32 cellular contexts compared by ENCODE assay signal in genomic region chr18:45682181-45682580, GRCh38. TPM values are rescaled to one million over a fixed set of nuclear protein-coding genes. Genes with fewer than 3 reads are reported as not detected.
"Had no signal": no experiment of that assay in that cellular context is flagged by ENCODE, and none has a peak within 500 bp of the region (broad histone marks: within the 10 kb centered on the region; RNA-seq: fewer than 3 reads in every experiment).

No MANE protein-coding gene starts in this region.

- H3K9me3 ChIP-seq: adrenal gland, body of pancreas, esophagus squamous epithelium, gastroesophageal sphincter had no signal

- H3K27me3 ChIP-seq: adrenal gland, body of pancreas, gastroesophageal sphincter had no signal

- H3K4me1 ChIP-seq: adrenal gland, body of pancreas, esophagus squamous epithelium, gastroesophageal sphincter had no signal

- H3K27me3 Mint-ChIP-seq: activated B cell treated with CpG ODN at 0.5 μM for 24 hours, T-helper 17 cell had no signal

- H3K27ac Mint-ChIP-seq: activated B cell treated with CpG ODN at 0.5 μM for 24 hours; activated CD4-positive, alpha-beta T cell treated with anti-CD3 and anti-CD28 coated beads for 36 hours; activated CD4-positive, alpha-beta T cell treated with anti-CD3 and anti-CD28 coated beads, Interleukin-2, amount 10 ng/mL, durations not matched to agents 7 days and 5 days; activated CD8-positive, alpha-beta T cell treated with anti-CD3 and anti-CD28 coated beads for 36 hours; activated naive CD4-positive, alpha-beta T cell treated with anti-CD3 and anti-CD28 coated beads, Interleukin-2, amount 10 ng/mL, durations not matched to agents 7 days and 5 days; activated naive CD8-positive, alpha-beta T cell treated with anti-CD3 and anti-CD28 coated beads for 36 hours; activated naive CD8-positive, alpha-beta T cell treated with anti-CD3 and anti-CD28 coated beads, Interleukin-2, amount 50 U/mL, for 24 hours; activated T-cell treated with anti-CD3 and anti-CD28 coated beads, Interleukin-2, amount 50 U/mL, for 24 hours; activated T-cell treated with anti-CD3 and anti-CD28 coated beads, Interleukin-2, amount 50 U/mL, for 72 hours; T-helper 17 cell; T-helper 2 cell treated with Interferon-gamma antibody and Interleukin-4, amounts not matched to agents 5 μg/mL and 100 μg/mL, for 36 hours had no signal

- DNase-seq: activated B cell treated with CpG ODN at 0.5 μM for 24 hours; activated CD4-positive, alpha-beta T cell treated with anti-CD3 and anti-CD28 coated beads for 36 hours; activated CD4-positive, alpha-beta T cell treated with anti-CD3 and anti-CD28 coated beads, Interleukin-2, amount 10 ng/mL, durations not matched to agents 7 days and 5 days; activated CD4-positive, alpha-beta T cell treated with anti-CD3 and anti-CD28 coated beads, Interleukin-2, amount 50 U/mL, for 4 hours; activated CD8-positive, alpha-beta memory T cell treated with anti-CD3 and anti-CD28 coated beads, Interleukin-2, amount 50 U/mL, for 48 hours; activated CD8-positive, alpha-beta T cell treated with anti-CD3 and anti-CD28 coated beads for 36 hours; activated gamma-delta T cell; activated naive CD4-positive, alpha-beta T cell; activated naive CD4-positive, alpha-beta T cell treated with anti-CD3 and anti-CD28 coated beads, Interleukin-2, amount 10 ng/mL, durations not matched to agents 7 days and 5 days; activated naive CD8-positive, alpha-beta T cell treated with anti-CD3 and anti-CD28 coated beads for 36 hours; activated naive CD8-positive, alpha-beta T cell treated with anti-CD3 and anti-CD28 coated beads, Interleukin-2, amount 50 U/mL, for 24 hours; activated T-cell treated with anti-CD3 and anti-CD28 coated beads for 4 hours; activated T-cell treated with anti-CD3 and anti-CD28 coated beads, Interleukin-2, amount 50 U/mL, for 24 hours; activated T-cell treated with anti-CD3 and anti-CD28 coated beads, Interleukin-2, amount 50 U/mL, for 72 hours; adrenal gland; amygdala; aorta; body of pancreas; caudate nucleus; effector CD8-positive, alpha-beta T cell; esophagus squamous epithelium; foreskin melanocyte; T-helper 1 cell; T-helper 17 cell; T1000; WERI-Rb-1 had no signal

- H3K27ac ChIP-seq: adrenal gland, body of pancreas, epithelial cell of prostate, esophagus squamous epithelium, gastroesophageal sphincter, WERI-Rb-1 had no signal

- H3K36me3 ChIP-seq: adrenal gland, esophagus squamous epithelium, gastroesophageal sphincter, WERI-Rb-1 had no signal

- ATAC-seq: activated CD4-positive, alpha-beta T cell treated with anti-CD3 and anti-CD28 coated beads for 36 hours; activated CD4-positive, CD25-positive, alpha-beta regulatory T cell treated with anti-CD3 and anti-CD28 coated beads, Interleukin-2, amount 50 U/mL, for 24 hours; activated CD8-positive, alpha-beta T cell treated with anti-CD3 and anti-CD28 coated beads for 36 hours; activated naive CD8-positive, alpha-beta T cell treated with anti-CD3 and anti-CD28 coated beads, Interleukin-2, amount 50 U/mL, for 24 hours; activated T-cell treated with anti-CD3 and anti-CD28 coated beads, Interleukin-2, amount 50 U/mL, for 72 hours; body of pancreas; gastroesophageal sphincter; T-helper 17 cell had no signal

- H3K4me3 Mint-ChIP-seq: activated B cell treated with CpG ODN at 0.5 μM for 24 hours; activated CD4-positive, alpha-beta T cell treated with anti-CD3 and anti-CD28 coated beads for 36 hours; activated CD4-positive, alpha-beta T cell treated with anti-CD3 and anti-CD28 coated beads, Interleukin-2, amount 10 ng/mL, durations not matched to agents 7 days and 5 days; activated CD8-positive, alpha-beta T cell treated with anti-CD3 and anti-CD28 coated beads for 36 hours; activated naive CD4-positive, alpha-beta T cell treated with anti-CD3 and anti-CD28 coated beads, Interleukin-2, amount 10 ng/mL, durations not matched to agents 7 days and 5 days; activated naive CD8-positive, alpha-beta T cell treated with anti-CD3 and anti-CD28 coated beads for 36 hours; activated naive CD8-positive, alpha-beta T cell treated with anti-CD3 and anti-CD28 coated beads, Interleukin-2, amount 50 U/mL, for 24 hours; activated T-cell treated with anti-CD3 and anti-CD28 coated beads, Interleukin-2, amount 50 U/mL, for 24 hours; activated T-cell treated with anti-CD3 and anti-CD28 coated beads, Interleukin-2, amount 50 U/mL, for 72 hours; T-helper 17 cell; T-helper 2 cell treated with Interferon-gamma antibody and Interleukin-4, amounts not matched to agents 5 μg/mL and 100 μg/mL, for 36 hours had no signal

- H3K36me3 Mint-ChIP-seq: activated naive CD4-positive, alpha-beta T cell treated with anti-CD3 and anti-CD28 coated beads, Interleukin-2, amount 10 ng/mL, durations not matched to agents 7 days and 5 days; activated naive CD8-positive, alpha-beta T cell treated with anti-CD3 and anti-CD28 coated beads for 36 hours had no signal

- H3K9me3 Mint-ChIP-seq: activated B cell treated with CpG ODN at 0.5 μM for 24 hours; activated CD4-positive, alpha-beta T cell treated with anti-CD3 and anti-CD28 coated beads, Interleukin-2, amount 10 ng/mL, durations not matched to agents 7 days and 5 days; activated CD8-positive, alpha-beta T cell treated with anti-CD3 and anti-CD28 coated beads for 36 hours; activated naive CD4-positive, alpha-beta T cell treated with anti-CD3 and anti-CD28 coated beads, Interleukin-2, amount 10 ng/mL, durations not matched to agents 7 days and 5 days; activated naive CD8-positive, alpha-beta T cell treated with anti-CD3 and anti-CD28 coated beads for 36 hours; activated naive CD8-positive, alpha-beta T cell treated with anti-CD3 and anti-CD28 coated beads, Interleukin-2, amount 50 U/mL, for 24 hours; activated T-cell treated with anti-CD3 and anti-CD28 coated beads, Interleukin-2, amount 50 U/mL, for 24 hours; activated T-cell treated with anti-CD3 and anti-CD28 coated beads, Interleukin-2, amount 50 U/mL, for 72 hours; T-helper 2 cell treated with Interferon-gamma antibody and Interleukin-4, amounts not matched to agents 5 μg/mL and 100 μg/mL, for 36 hours had no signal

- H3K4me3 ChIP-seq: adrenal gland, body of pancreas, esophagus squamous epithelium, gastroesophageal sphincter had no signal

RNA-seq across cellular contexts. Expression of gene SLC14A1, which starts 41.8 kb away (rescaled TPM):
- total RNA-seq: dermis microvascular lymphatic vessel endothelial cell, endothelial cell of umbilical vein had no signal
- polyA plus RNA-seq: endothelial cell of umbilical vein had no signal
